ENCODE assay signal across 8 cellular contexts in the genomic region with DNA sequence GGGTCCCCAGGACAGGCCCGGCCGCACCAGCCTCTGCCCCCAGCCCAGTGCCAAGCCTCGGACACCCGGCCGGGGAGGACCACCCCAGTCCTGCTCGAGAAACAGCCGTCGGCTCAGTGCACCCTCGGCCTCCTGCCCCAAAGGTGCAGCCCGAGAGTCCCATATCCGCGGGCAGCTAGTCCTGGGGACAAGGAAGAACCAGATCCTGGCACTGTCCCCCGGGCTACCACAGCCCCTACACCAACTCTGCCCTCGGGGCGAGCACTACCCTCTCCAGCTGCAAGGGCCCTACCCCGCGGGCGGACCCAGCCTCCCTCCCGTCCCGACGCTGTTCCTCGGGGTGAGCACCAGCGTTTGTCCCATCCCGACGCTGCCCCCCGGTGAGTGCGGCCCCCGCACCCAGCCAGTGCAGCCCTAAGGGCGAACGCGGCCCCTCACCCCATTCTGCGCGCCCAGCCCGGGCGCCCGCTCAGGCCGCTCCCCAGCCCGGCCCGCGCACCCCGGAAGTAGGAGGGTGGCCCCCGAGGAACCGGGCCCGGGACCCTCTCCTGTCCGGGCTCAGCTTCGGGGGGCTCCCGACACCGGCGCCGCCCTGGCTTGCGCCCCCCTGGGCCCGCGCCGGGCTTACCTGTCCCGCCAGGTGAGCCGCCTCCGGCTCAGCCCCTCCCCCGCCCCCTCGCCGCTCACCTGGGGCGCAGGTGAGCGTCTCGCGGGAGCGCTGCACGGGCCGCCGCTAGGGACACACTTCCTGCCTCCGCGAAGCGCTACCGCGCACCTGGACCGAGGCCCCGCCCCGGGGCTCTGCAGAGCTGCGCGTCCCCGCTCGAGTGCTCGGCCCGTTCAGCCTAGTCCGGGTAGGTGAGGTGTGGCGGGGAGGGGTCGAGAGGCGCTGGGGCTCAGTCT. TPM values are rescaled to one million over a fixed set of nuclear protein-coding genes. Genes with fewer than 3 reads are reported as not detected.
DNase-seq lines count a peak whose midpoint lies in the region; ATAC-seq and TF ChIP-seq lines count a peak whose summit lies in the region.

A gene with protein sequence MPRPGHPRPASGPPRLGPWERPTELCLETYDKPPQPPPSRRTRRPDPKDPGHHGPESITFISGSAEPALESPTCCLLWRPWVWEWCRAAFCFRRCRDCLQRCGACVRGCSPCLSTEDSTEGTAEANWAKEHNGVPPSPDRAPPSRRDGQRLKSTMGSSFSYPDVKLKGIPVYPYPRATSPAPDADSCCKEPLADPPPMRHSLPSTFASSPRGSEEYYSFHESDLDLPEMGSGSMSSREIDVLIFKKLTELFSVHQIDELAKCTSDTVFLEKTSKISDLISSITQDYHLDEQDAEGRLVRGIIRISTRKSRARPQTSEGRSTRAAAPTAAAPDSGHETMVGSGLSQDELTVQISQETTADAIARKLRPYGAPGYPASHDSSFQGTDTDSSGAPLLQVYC (minus strand): TSS at position 747 of the 903 bp plus-strand sequence. CDS start 8,088 bp downstream, outside the sequence.

- H3K36me3 ChIP-seq in BLaER1 (no peaks in the 10 kb centered on the region), esophagus muscularis mucosa (no peaks in the 10 kb centered on the region), ovary (no peaks in the 10 kb centered on the region), tibial artery (no peaks in the 10 kb centered on the region)

- H3K27ac Mint-ChIP-seq in activated CD8-positive, alpha-beta memory T cell treated with anti-CD3 and anti-CD28 coated beads, Interleukin-2, amount 10 ng/mL, durations not matched to agents 7 days and 5 days = no peak within 1 kb of the TSS

- DNase-seq in NCI-H2029 treated with DMSO at 0.1 percent for 48 hours (lab: John Stamatoyannopoulos, UW) = peak; percentile 28
- DNase-seq in activated CD8-positive, alpha-beta memory T cell treated with anti-CD3 and anti-CD28 coated beads, Interleukin-2, amount 10 ng/mL, durations not matched to agents 7 days and 5 days = no peak
- DNase-seq in esophagus muscularis mucosa (ENCODE audit: extremely low spot score) = no peak
- peak in 1 of 5 donors; percentile 22 for DNase-seq in ovary
- DNase-seq in tibial artery = no peak
- DNase-seq in SHP77 (lab: John Stamatoyannopoulos, UW) = no peak

- H3K9ac ChIP-seq in BLaER1 = no peak within 1 kb of the TSS

- 2% methylated on average over 30 of the region's 86 CpGs for WGBS in esophagus muscularis mucosa
- WGBS in ovary, 3 donors = 1% methylated on average over 40 to 86 of the region's 86 CpGs

- H3K4me3 ChIP-seq in BLaER1 = peak within 1 kb of the TSS; percentile 18; the same call in 1 of the 2 replicates
- H3K4me3 ChIP-seq in esophagus muscularis mucosa = peak within 1 kb of the TSS; percentile 37 to 54 (median 40)
- H3K4me3 ChIP-seq in ovary = peak within 1 kb of the TSS; percentile 24
- H3K4me3 ChIP-seq in tibial artery = peak within 1 kb of the TSS in 1 of 2 donors; percentile 26

- TF ChIP-seq EP300 in esophagus muscularis mucosa (IDR thresholded peaks at IDR 0.05) (no peak), ovary (IDR thresholded peaks at IDR 0.05) (no peak)

- TF ChIP-seq POLR2A in esophagus muscularis mucosa (IDR thresholded peaks at IDR 0.05; ENCODE audit: low read depth) = no peak
- TF ChIP-seq POLR2A in ovary (IDR thresholded peaks at IDR 0.05) = no peak

- H3K9me3 ChIP-seq in BLaER1 = peaks cover 6% of the 10 kb centered on the region
- peaks cover 0 to 13% (median 5%) of the 10 kb centered on the region in 4 donors for H3K9me3 ChIP-seq in esophagus muscularis mucosa
- no peaks in the 10 kb centered on the region for H3K9me3 ChIP-seq in ovary
- peaks cover 0 to 7% (median 0%) of the 10 kb centered on the region in 3 donors for H3K9me3 ChIP-seq in tibial artery

- H3K4me2 ChIP-seq in BLaER1 = peak within 1 kb of the TSS; percentile 45

- CTCF ChIA-PET in activated CD8-positive, alpha-beta memory T cell treated with anti-CD3 and anti-CD28 coated beads, Interleukin-2, amount 10 ng/mL, durations not matched to agents 7 days and 5 days (lab: Charles Lee) = no interaction called here

- H3K4me1 ChIP-seq in BLaER1 (peaks cover 25% of the 10 kb centered on the region), esophagus muscularis mucosa (peaks cover 9 to 16% (median 12%) of the 10 kb centered on the region in 4 donors), ovary (ENCODE audit: insufficient read depth) (peaks cover 4% of the 10 kb centered on the region), tibial artery (peaks cover 0 to 11% (median 8%) of the 10 kb centered on the region in 4 donors)

- no peak within 1 kb of the TSS for H3K27ac ChIP-seq in BLaER1
- no peak within 1 kb of the TSS for H3K27ac ChIP-seq in esophagus muscularis mucosa (replicated peaks in 1 of 4)
- no peak within 1 kb of the TSS for H3K27ac ChIP-seq in ovary
- no peak within 1 kb of the TSS for H3K27ac ChIP-seq in tibial artery

- peaks cover 7% of the 10 kb centered on the region for H3K4me1 Mint-ChIP-seq in activated CD8-positive, alpha-beta memory T cell treated with anti-CD3 and anti-CD28 coated beads, Interleukin-2, amount 10 ng/mL, durations not matched to agents 7 days and 5 days

- ATAC-seq in activated CD8-positive, alpha-beta memory T cell treated with anti-CD3 and anti-CD28 coated beads, Interleukin-2, amount 10 ng/mL, durations not matched to agents 7 days and 5 days = peak; percentile 75
- ATAC-seq in GM19324 (IDR thresholded peaks at IDR 0.05; ENCODE audit: low FRiP score, unreplicated experiment) = no peak

- no peaks in the 10 kb centered on the region for H3K9me3 Mint-ChIP-seq in activated CD8-positive, alpha-beta memory T cell treated with anti-CD3 and anti-CD28 coated beads, Interleukin-2, amount 10 ng/mL, durations not matched to agents 7 days and 5 days (ENCODE audit: low read depth)

- peak within 1 kb of the TSS; percentile 56 for H3K4me3 Mint-ChIP-seq in activated CD8-positive, alpha-beta memory T cell treated with anti-CD3 and anti-CD28 coated beads, Interleukin-2, amount 10 ng/mL, durations not matched to agents 7 days and 5 days

- intact Hi-C loops in esophagus muscularis mucosa (cut with DNase I) (no loop called here), ovary (cut with DNase I) (no loop called here), tibial artery (cut with DNase I; ENCODE audit: low total_unique reads) (no loop called here)

- no peak for TF ChIP-seq CTCF in esophagus muscularis mucosa (IDR thresholded peaks at IDR 0.05)
- TF ChIP-seq CTCF in ovary (IDR thresholded peaks at IDR 0.05) = no peak
- no peak for TF ChIP-seq CTCF in tibial artery (IDR thresholded peaks at IDR 0.05)

- H3K27me3 ChIP-seq in BLaER1 (peaks cover 40% of the 10 kb centered on the region), esophagus muscularis mucosa (peaks cover 6 to 84% (median 30%) of the 10 kb centered on the region in 4 donors), ovary (no peaks in the 10 kb centered on the region), tibial artery (peaks cover 4 to 75% of the 10 kb centered on the region in 2 donors)

- peaks cover 2% of the 10 kb centered on the region for H3K36me3 Mint-ChIP-seq in activated CD8-positive, alpha-beta memory T cell treated with anti-CD3 and anti-CD28 coated beads, Interleukin-2, amount 10 ng/mL, durations not matched to agents 7 days and 5 days

- peaks cover 64% of the 10 kb centered on the region for H3K27me3 Mint-ChIP-seq in activated CD8-positive, alpha-beta memory T cell treated with anti-CD3 and anti-CD28 coated beads, Interleukin-2, amount 10 ng/mL, durations not matched to agents 7 days and 5 days

- peaks cover 11% of the 10 kb centered on the region; the same call in 1 of the 2 replicates for H4K20me1 ChIP-seq in BLaER1

RNA-seq across cellular contexts. Expression of the gene that starts here (rescaled TPM):
- total RNA-seq in activated CD8-positive, alpha-beta memory T cell treated with anti-CD3 and anti-CD28 coated beads, Interleukin-2, amount 10 ng/mL, durations not matched to agents 7 days and 5 days = not detected
- total RNA-seq in esophagus muscularis mucosa (under 1 TPM in 2 of 4 donors, not detected in 2; 0.33 to 0.42 TPM), ovary (10 to 100 TPM in 1 of 7 donors, 1 to 10 TPM in 1, under 1 TPM in 2, not detected in 3; 0.59 to 11.0 (median 0.84) TPM)
- under 1 TPM in 1 of 2 donors, not detected in 1; 0.08 TPM for polyA plus RNA-seq in ovary

Comparison
In these comparisons a context has a peak if more than half of its experiments do, and no peak if none do; other contexts are left out.
1. Peak in ATAC-seq in activated CD8-positive, alpha-beta memory T cell treated with anti-CD3 and anti-CD28 coated beads, Interleukin-2, amount 10 ng/mL, durations not matched to agents 7 days and 5 days; RNA of the gene not detected or under 1 TPM.